1 cellular context compared by ENCODE assay signal in the genomic region with DNA sequence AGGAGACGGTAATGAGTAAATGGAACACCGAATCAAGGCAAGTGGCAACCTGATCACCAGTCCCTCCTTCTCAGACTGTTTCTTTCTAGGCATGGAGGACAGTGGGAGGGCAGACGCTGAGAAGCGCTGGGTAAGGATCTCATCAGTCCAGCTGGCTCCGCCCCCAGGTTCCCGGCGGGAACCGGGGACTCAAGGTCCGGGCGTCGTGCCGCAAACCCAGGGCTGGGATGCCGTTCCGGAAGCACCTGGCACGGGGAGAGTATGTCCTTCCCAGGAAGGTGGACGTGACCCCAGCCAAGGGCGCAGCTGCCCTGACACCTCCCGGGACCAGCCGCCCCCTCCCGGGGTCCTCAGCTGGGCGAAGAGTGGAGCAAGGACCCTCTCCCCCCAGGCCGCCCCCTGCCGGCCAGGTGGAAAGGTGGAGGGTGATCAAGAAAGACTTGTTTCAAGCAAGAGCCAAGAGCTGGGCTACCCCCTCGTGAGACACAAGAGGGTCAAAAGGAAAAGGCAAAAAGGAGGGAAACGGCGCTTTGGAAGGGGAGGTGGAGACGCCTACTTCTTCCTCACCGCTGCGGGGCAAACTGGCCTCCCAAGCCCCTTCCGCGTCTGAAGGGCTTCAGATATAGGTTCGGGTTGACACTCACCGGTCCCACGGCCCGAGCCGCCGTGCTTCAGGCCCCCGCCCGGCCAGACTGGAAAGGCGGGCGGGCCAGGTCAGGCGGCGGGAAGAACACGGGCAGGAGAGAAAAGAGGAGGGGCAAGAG.
TF ChIP-seq lines count a peak whose summit lies in the region.

A gene with protein sequence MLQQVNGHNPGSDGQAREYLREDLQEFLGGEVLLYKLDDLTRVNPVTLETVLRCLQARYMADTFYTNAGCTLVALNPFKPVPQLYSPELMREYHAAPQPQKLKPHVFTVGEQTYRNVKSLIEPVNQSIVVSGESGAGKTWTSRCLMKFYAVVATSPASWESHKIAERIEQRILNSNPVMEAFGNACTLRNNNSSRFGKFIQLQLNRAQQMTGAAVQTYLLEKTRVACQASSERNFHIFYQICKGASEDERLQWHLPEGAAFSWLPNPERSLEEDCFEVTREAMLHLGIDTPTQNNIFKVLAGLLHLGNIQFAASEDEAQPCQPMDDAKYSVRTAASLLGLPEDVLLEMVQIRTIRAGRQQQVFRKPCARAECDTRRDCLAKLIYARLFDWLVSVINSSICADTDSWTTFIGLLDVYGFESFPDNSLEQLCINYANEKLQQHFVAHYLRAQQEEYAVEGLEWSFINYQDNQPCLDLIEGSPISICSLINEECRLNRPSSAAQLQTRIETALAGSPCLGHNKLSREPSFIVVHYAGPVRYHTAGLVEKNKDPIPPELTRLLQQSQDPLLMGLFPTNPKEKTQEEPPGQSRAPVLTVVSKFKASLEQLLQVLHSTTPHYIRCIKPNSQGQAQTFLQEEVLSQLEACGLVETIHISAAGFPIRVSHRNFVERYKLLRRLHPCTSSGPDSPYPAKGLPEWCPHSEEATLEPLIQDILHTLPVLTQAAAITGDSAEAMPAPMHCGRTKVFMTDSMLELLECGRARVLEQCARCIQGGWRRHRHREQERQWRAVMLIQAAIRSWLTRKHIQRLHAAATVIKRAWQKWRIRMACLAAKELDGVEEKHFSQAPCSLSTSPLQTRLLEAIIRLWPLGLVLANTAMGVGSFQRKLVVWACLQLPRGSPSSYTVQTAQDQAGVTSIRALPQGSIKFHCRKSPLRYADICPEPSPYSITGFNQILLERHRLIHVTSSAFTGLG (minus strand): TSS at position 752 of the 764 bp plus-strand sequence. CDS start 2,330 bp downstream, outside the sequence.

TF ChIP-seq in HepG2, 621 proteins besides CTCF, POLR2A, EP300 and RAD21 (continued from another document and continues in another):
- TF ChIP-seq KLF11 (CRISPR knock-in tag; IDR thresholded peaks at IDR 0.05) (no peak; the same call in 1 of the 2 replicates), ZNF646 (CRISPR knock-in tag; IDR thresholded peaks at IDR 0.05) (no peak), JUND (CRISPR knock-in tag; IDR thresholded peaks at IDR 0.05) (no peak), HNRNPUL1 (IDR thresholded peaks at IDR 0.05; ENCODE audit: low read depth, low read length) (no peak), MIER2 (CRISPR knock-in tag; IDR thresholded peaks at IDR 0.05) (no peak), ATF7 (IDR thresholded peaks at IDR 0.05) (no peak), ATF7 (CRISPR knock-in tag; IDR thresholded peaks at IDR 0.05) (no peak), STAT5B (CRISPR knock-in tag; IDR thresholded peaks at IDR 0.05) (0 out of 2 replicates have a peak, but pooled peaks have one; percentile 19), MED13 (CRISPR knock-in tag; IDR thresholded peaks at IDR 0.05) (no peak), ATAD3A (CRISPR knock-in tag; IDR thresholded peaks at IDR 0.05) (no peak), ZNF619 (CRISPR knock-in tag; IDR thresholded peaks at IDR 0.05) (0 out of 2 replicates have a peak, but pooled peaks have one; percentile 19), ATRX (CRISPR knock-in tag; IDR thresholded peaks at IDR 0.05; ENCODE audit: borderline replicate concordance) (no peak), ZFP37 (CRISPR knock-in tag; IDR thresholded peaks at IDR 0.05; ENCODE audit: borderline replicate concordance) (0 out of 2 replicates have a peak, but pooled peaks have one; percentile 24), ZFP90 (CRISPR knock-in tag; IDR thresholded peaks at IDR 0.05; ENCODE audit: borderline replicate concordance) (no peak), BCL3 (CRISPR knock-in tag; IDR thresholded peaks at IDR 0.05) (no peak), ATF6 (CRISPR knock-in tag; conservative IDR thresholded peaks at IDR 0.05) (no peak), CAMTA2 (CRISPR knock-in tag; IDR thresholded peaks at IDR 0.05; ENCODE audit: borderline replicate concordance) (no peak), ZMAT3 (CRISPR knock-in tag; conservative IDR thresholded peaks at IDR 0.05) (no peak; the same call in none of the 2 replicates), ZNF670 (CRISPR knock-in tag; IDR thresholded peaks at IDR 0.05; ENCODE audit: borderline replicate concordance) (no peak)
- TF ChIP-seq, protein P1, sequence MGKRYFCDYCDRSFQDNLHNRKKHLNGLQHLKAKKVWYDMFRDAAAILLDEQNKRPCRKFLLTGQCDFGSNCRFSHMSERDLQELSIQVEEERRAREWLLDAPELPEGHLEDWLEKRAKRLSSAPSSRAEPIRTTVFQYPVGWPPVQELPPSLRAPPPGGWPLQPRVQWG (CRISPR knock-in tag; IDR thresholded peaks at IDR 0.05; ENCODE audit: borderline replicate concordance, low read depth), result no peak
- TF ChIP-seq, protein P2, sequence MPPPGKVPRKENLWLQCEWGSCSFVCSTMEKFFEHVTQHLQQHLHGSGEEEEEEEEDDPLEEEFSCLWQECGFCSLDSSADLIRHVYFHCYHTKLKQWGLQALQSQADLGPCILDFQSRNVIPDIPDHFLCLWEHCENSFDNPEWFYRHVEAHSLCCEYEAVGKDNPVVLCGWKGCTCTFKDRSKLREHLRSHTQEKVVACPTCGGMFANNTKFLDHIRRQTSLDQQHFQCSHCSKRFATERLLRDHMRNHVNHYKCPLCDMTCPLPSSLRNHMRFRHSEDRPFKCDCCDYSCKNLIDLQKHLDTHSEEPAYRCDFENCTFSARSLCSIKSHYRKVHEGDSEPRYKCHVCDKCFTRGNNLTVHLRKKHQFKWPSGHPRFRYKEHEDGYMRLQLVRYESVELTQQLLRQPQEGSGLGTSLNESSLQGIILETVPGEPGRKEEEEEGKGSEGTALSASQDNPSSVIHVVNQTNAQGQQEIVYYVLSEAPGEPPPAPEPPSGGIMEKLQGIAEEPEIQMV (CRISPR knock-in tag; IDR thresholded peaks at IDR 0.05; ENCODE audit: low read depth), result no peak
- TF ChIP-seq, protein P3, sequence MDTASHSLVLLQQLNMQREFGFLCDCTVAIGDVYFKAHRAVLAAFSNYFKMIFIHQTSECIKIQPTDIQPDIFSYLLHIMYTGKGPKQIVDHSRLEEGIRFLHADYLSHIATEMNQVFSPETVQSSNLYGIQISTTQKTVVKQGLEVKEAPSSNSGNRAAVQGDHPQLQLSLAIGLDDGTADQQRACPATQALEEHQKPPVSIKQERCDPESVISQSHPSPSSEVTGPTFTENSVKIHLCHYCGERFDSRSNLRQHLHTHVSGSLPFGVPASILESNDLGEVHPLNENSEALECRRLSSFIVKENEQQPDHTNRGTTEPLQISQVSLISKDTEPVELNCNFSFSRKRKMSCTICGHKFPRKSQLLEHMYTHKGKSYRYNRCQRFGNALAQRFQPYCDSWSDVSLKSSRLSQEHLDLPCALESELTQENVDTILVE (CRISPR knock-in tag; IDR thresholded peaks at IDR 0.05), result peak; percentile 38; the same call in 1 of the 2 replicates
- TF ChIP-seq, protein P4, sequence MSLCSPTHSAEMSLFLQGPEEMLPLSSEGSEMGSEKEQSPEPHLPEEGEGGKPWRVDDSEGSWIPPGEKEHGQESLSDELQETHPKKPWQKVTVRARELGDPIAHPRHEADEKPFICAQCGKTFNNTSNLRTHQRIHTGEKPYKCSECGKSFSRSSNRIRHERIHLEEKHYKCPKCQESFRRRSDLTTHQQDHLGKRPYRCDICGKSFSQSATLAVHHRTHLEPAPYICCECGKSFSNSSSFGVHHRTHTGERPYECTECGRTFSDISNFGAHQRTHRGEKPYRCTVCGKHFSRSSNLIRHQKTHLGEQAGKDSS (CRISPR knock-in tag; IDR thresholded peaks at IDR 0.05; ENCODE audit: borderline replicate concordance, low read depth), result no peak
- TF ChIP-seq, protein P5, sequence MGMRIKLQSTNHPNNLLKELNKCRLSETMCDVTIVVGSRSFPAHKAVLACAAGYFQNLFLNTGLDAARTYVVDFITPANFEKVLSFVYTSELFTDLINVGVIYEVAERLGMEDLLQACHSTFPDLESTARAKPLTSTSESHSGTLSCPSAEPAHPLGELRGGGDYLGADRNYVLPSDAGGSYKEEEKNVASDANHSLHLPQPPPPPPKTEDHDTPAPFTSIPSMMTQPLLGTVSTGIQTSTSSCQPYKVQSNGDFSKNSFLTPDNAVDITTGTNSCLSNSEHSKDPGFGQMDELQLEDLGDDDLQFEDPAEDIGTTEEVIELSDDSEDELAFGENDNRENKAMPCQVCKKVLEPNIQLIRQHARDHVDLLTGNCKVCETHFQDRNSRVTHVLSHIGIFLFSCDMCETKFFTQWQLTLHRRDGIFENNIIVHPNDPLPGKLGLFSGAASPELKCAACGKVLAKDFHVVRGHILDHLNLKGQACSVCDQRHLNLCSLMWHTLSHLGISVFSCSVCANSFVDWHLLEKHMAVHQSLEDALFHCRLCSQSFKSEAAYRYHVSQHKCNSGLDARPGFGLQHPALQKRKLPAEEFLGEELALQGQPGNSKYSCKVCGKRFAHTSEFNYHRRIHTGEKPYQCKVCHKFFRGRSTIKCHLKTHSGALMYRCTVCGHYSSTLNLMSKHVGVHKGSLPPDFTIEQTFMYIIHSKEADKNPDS (CRISPR knock-in tag; IDR thresholded peaks at IDR 0.05), result no peak
